In the genomic region with DNA sequence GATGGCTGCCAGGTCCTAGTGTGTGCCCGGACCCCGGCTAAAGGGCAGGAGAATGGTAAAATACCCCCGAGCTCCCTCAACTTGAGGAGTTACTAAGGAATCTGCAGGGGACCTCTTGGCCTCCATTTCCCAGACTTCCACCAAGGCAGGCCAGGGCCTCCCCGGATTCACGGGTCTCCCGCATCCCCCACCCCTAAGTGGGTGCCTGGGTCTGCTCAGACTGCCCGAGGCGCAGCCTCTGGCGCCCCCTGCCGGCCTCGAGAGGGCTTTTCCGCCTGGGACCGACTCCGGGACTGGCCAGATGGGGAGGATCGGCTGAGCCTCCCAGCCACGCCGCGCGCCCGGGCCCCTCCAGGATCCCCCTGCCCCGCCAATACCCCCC, we compare ENCODE assay signal across 8 cellular contexts. TPM values are rescaled to one million over a fixed set of nuclear protein-coding genes. Genes with fewer than 3 reads are reported as not detected.
DNase-seq lines count a peak whose midpoint lies in the region; ATAC-seq and TF ChIP-seq lines count a peak whose summit lies in the region.

No MANE protein-coding gene starts in this region.

- H3K27me3 ChIP-seq in neural cell (ENCODE audit: insufficient read depth, low read depth, low read length), result peaks cover 11% of the 10 kb centered on the region
- peaks cover 0 to 44% (median 29%) of the 10 kb centered on the region in 3 donors for H3K27me3 ChIP-seq in stomach

- peak; percentile 75 for DNase-seq in ACHN
- peak; percentile 39 for DNase-seq in HS-27A (ENCODE audit: low read depth)
- DNase-seq in OCI-M1 (lab: John Stamatoyannopoulos, UW), result peak; percentile 81
- peak; percentile 79 for DNase-seq in activated T-helper 1 cell treated with anti-CD3 and anti-CD28 coated beads, Interleukin-12 subunit alpha, Interleukin-12 subunit beta, Interleukin-2, Interleukin-4 antibody, amounts not matched to agents 30 ng/mL and 10 ng/mL and 1 ng/mL, durations not matched to agents 14 hours and 24 hours and 36 hours (ENCODE audit: low spot score)
- peak; percentile 78 for DNase-seq in fibroblast of pulmonary artery (ENCODE audit: low read depth)
- DNase-seq in stomach, result peak; percentile 79

- H3K9me3 Mint-ChIP-seq in activated T-helper 1 cell treated with anti-CD3 and anti-CD28 coated beads, Interleukin-12 subunit alpha, Interleukin-12 subunit beta, Interleukin-2, Interleukin-4 antibody, amounts not matched to agents 30 ng/mL and 10 ng/mL and 1 ng/mL, durations not matched to agents 14 hours and 24 hours and 36 hours, result no peaks in the 10 kb centered on the region

- no peaks in the 10 kb centered on the region for H3F3A ChIP-seq in neural cell (ENCODE audit: insufficient read depth, low read length, poor library complexity, severe bottlenecking)

- H3K36me3 ChIP-seq in neural cell (ENCODE audit: insufficient read depth, low read length) (no peaks in the 10 kb centered on the region), stomach (no peaks in the 10 kb centered on the region)

- H3K4me1 ChIP-seq in stomach, result peaks cover 29 to 64% (median 49%) of the 10 kb centered on the region in 4 donors

- no peaks in the 10 kb centered on the region for H3K79me2 ChIP-seq in neural cell (replicated peaks; ENCODE audit: insufficient read depth, low read length)

- no peak for TF ChIP-seq POLR2A in stomach (IDR thresholded peaks at IDR 0.05)

- no peaks in the 10 kb centered on the region for H4K20me1 ChIP-seq in neural cell (ENCODE audit: insufficient read depth)

- H3K4me3 Mint-ChIP-seq in activated T-helper 1 cell treated with anti-CD3 and anti-CD28 coated beads, Interleukin-12 subunit alpha, Interleukin-12 subunit beta, Interleukin-2, Interleukin-4 antibody, amounts not matched to agents 30 ng/mL and 10 ng/mL and 1 ng/mL, durations not matched to agents 14 hours and 24 hours and 36 hours, result peak overlapping the region; percentile 85

- peak overlapping the region; percentile 53 for H3K9ac ChIP-seq in neural cell (ENCODE audit: low read length)

- H3K27ac Mint-ChIP-seq in activated T-helper 1 cell treated with anti-CD3 and anti-CD28 coated beads, Interleukin-12 subunit alpha, Interleukin-12 subunit beta, Interleukin-2, Interleukin-4 antibody, amounts not matched to agents 30 ng/mL and 10 ng/mL and 1 ng/mL, durations not matched to agents 14 hours and 24 hours and 36 hours, result peak overlapping the region; percentile 48

- no peaks in the 10 kb centered on the region for H3K9me2 ChIP-seq in neural cell (ENCODE audit: insufficient read depth, low read length)

- H3K27me3 Mint-ChIP-seq in activated T-helper 1 cell treated with anti-CD3 and anti-CD28 coated beads, Interleukin-12 subunit alpha, Interleukin-12 subunit beta, Interleukin-2, Interleukin-4 antibody, amounts not matched to agents 30 ng/mL and 10 ng/mL and 1 ng/mL, durations not matched to agents 14 hours and 24 hours and 36 hours (ENCODE audit: insufficient read depth), result peaks cover 25% of the 10 kb centered on the region

- peaks cover 16% of the 10 kb centered on the region for H3K4me1 Mint-ChIP-seq in activated T-helper 1 cell treated with anti-CD3 and anti-CD28 coated beads, Interleukin-12 subunit alpha, Interleukin-12 subunit beta, Interleukin-2, Interleukin-4 antibody, amounts not matched to agents 30 ng/mL and 10 ng/mL and 1 ng/mL, durations not matched to agents 14 hours and 24 hours and 36 hours (ENCODE audit: low read depth)

- TF ChIP-seq RAD21 in neural cell (conservative IDR thresholded peaks at IDR 0.05), result peak; percentile 78

- peaks cover 2% of the 10 kb centered on the region for H3K36me3 Mint-ChIP-seq in activated T-helper 1 cell treated with anti-CD3 and anti-CD28 coated beads, Interleukin-12 subunit alpha, Interleukin-12 subunit beta, Interleukin-2, Interleukin-4 antibody, amounts not matched to agents 30 ng/mL and 10 ng/mL and 1 ng/mL, durations not matched to agents 14 hours and 24 hours and 36 hours (ENCODE audit: low read depth)

- TF ChIP-seq EP300 in neural cell (conservative IDR thresholded peaks at IDR 0.05; ENCODE audit: poor library complexity, severe bottlenecking), result no peak
- no peak for TF ChIP-seq EP300 in stomach (IDR thresholded peaks at IDR 0.05)

- H3K27ac ChIP-seq in neural cell (ENCODE audit: low read length) (no peak overlapping the region), stomach (peak overlapping the region in 4 of 5 donors; percentile 83 to 88 (median 86))

- in situ Hi-C loops in ACHN (cut with HindIII; ENCODE audit: low pct_ligation_motif_present, low pct_unique_long_range_greater_than_20kb, low sequenced_read_pairs), result no loop called here

- peak overlapping the region; percentile 87 for H3K4me3 ChIP-seq in fibroblast of pulmonary artery (replicated peaks; ENCODE audit: low read depth, low read length)
- peak overlapping the region; percentile 73 for H3K4me3 ChIP-seq in neural cell (ENCODE audit: low read length)
- peak overlapping the region; percentile 65 to 84 (median 68) for H3K4me3 ChIP-seq in stomach

- ATAC-seq in GM18511 (IDR thresholded peaks at IDR 0.05; ENCODE audit: unreplicated experiment), result peak; percentile 65

- WGBS in stomach, 5 donors, result 0 to 21% (median 12%) methylated on average over 1 to 21 of the region's 21 CpGs

- no peak overlapping the region for H2AFZ ChIP-seq in neural cell (ENCODE audit: low read depth, low read length)

- H3K4me2 ChIP-seq in neural cell (ENCODE audit: low read length), result peak overlapping the region; percentile 88

- intact Hi-C loops in activated T-helper 1 cell treated with anti-CD3 and anti-CD28 coated beads, Interleukin-12 subunit alpha, Interleukin-12 subunit beta, Interleukin-2, Interleukin-4 antibody, amounts not matched to agents 30 ng/mL and 10 ng/mL and 1 ng/mL, durations not matched to agents 14 hours and 24 hours and 36 hours (cut with micrococcal nuclease), result loop anchor here (5.0 kb wide), 1 partner anchor 138 kb away; no protein-coding TSS in a partner anchor
- intact Hi-C loops in stomach (cut with DNase I; ENCODE audit: low total_unique reads), result loop anchor here (5.0 kb wide), 1 partner anchor 158 kb away; no protein-coding TSS in a partner anchor

- TF ChIP-seq CTCF in fibroblast of pulmonary artery (IDR thresholded peaks at IDR 0.05; ENCODE audit: low read length, missing control alignments), result peak; percentile 83
- peak; percentile 85 for TF ChIP-seq CTCF in neural cell (IDR thresholded peaks at IDR 0.05; ENCODE audit: poor library complexity, severe bottlenecking)
- TF ChIP-seq CTCF in stomach (IDR thresholded peaks at IDR 0.05), result peak in 5 of 7 experiments; percentile 70 to 92 (median 85)

- H3K9me3 ChIP-seq in neural cell (ENCODE audit: low read length), result no peaks in the 10 kb centered on the region
- H3K9me3 ChIP-seq in stomach, result no peaks in the 10 kb centered on the region

TF ChIP-seq in neural cell, 6 proteins besides CTCF, POLR2A, EP300 and RAD21:
- TF ChIP-seq SMC3 (conservative IDR thresholded peaks at IDR 0.05; ENCODE audit: poor library complexity) (peak; percentile 67), EZH2 (IDR thresholded peaks at IDR 0.05; ENCODE audit: borderline replicate concordance, insufficient read depth, low read length, poor library complexity, severe bottlenecking) (no peak)
TF ChIP-seq in neural cell: peak in this region for 1.

RNA-seq across cellular contexts. Expression of a gene that starts 1.7 kb away (rescaled TPM):
- total RNA-seq in activated T-helper 1 cell treated with anti-CD3 and anti-CD28 coated beads, Interleukin-12 subunit alpha, Interleukin-12 subunit beta, Interleukin-2, Interleukin-4 antibody, amounts not matched to agents 30 ng/mL and 10 ng/mL and 1 ng/mL, durations not matched to agents 14 hours and 24 hours and 36 hours, result 1.8 and 2.2 TPM in 2 replicates
- polyA plus RNA-seq in neural cell (24.0 and 28.8 TPM in 2 replicates), stomach (1 to 10 TPM; 1.4 to 7.2 (median 1.8) TPM)
- polyA minus RNA-seq in neural cell, result 24.1 and 25.4 TPM in 2 replicates
- 10 to 100 TPM in 2 of 5 donors, 1 to 10 TPM in 3; 4.9 to 58.8 (median 9.8) TPM for total RNA-seq in stomach

RNA-seq across cellular contexts. Expression of a gene that starts 23.8 kb away (rescaled TPM):
- 151 and 158 TPM in 2 replicates for total RNA-seq in activated T-helper 1 cell treated with anti-CD3 and anti-CD28 coated beads, Interleukin-12 subunit alpha, Interleukin-12 subunit beta, Interleukin-2, Interleukin-4 antibody, amounts not matched to agents 30 ng/mL and 10 ng/mL and 1 ng/mL, durations not matched to agents 14 hours and 24 hours and 36 hours
- polyA plus RNA-seq in neural cell, result 52.2 and 68.5 TPM in 2 replicates
- 8.0 and 10.0 TPM in 2 replicates for polyA minus RNA-seq in neural cell
- 100 to 1,000 TPM in 1 of 5 donors, 10 to 100 TPM in 2, 1 to 10 TPM in 2; 6.1 to 215 (median 21.4) TPM for total RNA-seq in stomach
- polyA plus RNA-seq in stomach, result 10 to 100 TPM in 1 of 3 donors, 1 to 10 TPM in 2; 2.7 to 41.6 (median 2.9) TPM
